Comparison of ENCODE assay signal across 9 cellular contexts in the genomic region with DNA sequence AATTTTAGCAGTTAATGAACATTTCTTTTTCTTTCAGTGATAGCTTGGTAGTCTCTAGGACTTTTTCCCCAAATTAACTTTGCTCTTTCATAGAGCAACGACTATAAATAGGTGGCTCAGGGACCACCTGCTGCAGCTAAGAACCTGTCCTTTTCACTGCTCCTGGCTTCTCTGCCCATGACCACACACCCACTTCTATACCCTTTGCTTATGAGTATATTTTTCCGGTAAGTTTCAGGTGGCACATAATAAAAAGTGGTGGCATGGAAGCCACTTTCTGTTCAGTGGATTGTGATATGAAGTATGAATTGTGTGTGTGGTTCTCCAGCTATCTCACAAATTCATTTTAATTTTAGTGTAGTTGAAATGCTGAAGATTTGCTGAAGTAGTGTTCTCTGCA. TPM values are rescaled to one million over a fixed set of nuclear protein-coding genes. Genes with fewer than 3 reads are reported as not detected.
DNase-seq lines count a peak whose midpoint lies in the region; ATAC-seq and TF ChIP-seq lines count a peak whose summit lies in the region.
"Had no signal": no experiment of that assay in that cellular context is flagged by ENCODE, and none has a peak within 500 bp of the region (broad histone marks: within the 10 kb centered on the region; RNA-seq: fewer than 3 reads in every experiment).

No MANE protein-coding gene starts in this region.

- no peaks in the 10 kb centered on the region for H3K36me3 ChIP-seq in Caco-2 (ENCODE audit: control insufficient read depth, insufficient read depth, low read length)
- peaks cover 35% of the 10 kb centered on the region for H3K36me3 ChIP-seq in neuron (ENCODE audit: insufficient read depth, low read length)

- CTCF ChIA-PET in Caco-2 (lab: Charles Lee) = no interaction called here

- POLR2A ChIA-PET in Caco-2 (lab: Charles Lee) = no interaction called here

- peak overlapping the region; percentile 96 for H3K4me3 Mint-ChIP-seq in Caco-2 (ENCODE audit: unreplicated experiment)
- H3K4me3 Mint-ChIP-seq in central memory CD8-positive, alpha-beta T cell = peak overlapping the region; percentile 91

- H3K27ac Mint-ChIP-seq in Caco-2 (ENCODE audit: unreplicated experiment) = peak overlapping the region; percentile 100
- peak overlapping the region; percentile 98 for H3K27ac Mint-ChIP-seq in central memory CD8-positive, alpha-beta T cell (ENCODE audit: low read depth)

- H3K9me3 ChIP-seq in Caco-2 (no peaks in the 10 kb centered on the region), neuron (ENCODE audit: low read length) (no peaks in the 10 kb centered on the region)

- H3K4me1 Mint-ChIP-seq in Caco-2 (ENCODE audit: low read depth, unreplicated experiment) = peaks cover 9% of the 10 kb centered on the region
- peaks cover 18% of the 10 kb centered on the region for H3K4me1 Mint-ChIP-seq in central memory CD8-positive, alpha-beta T cell

- H3K36me3 Mint-ChIP-seq in Caco-2 (ENCODE audit: insufficient read depth, unreplicated experiment) = peaks cover 37% of the 10 kb centered on the region
- H3K36me3 Mint-ChIP-seq in central memory CD8-positive, alpha-beta T cell (ENCODE audit: insufficient read depth) = peaks cover 36% of the 10 kb centered on the region

- DNase-seq in Caco-2 = no peak
- DNase-seq in LNCaP clone FGC (ENCODE audit: low read depth) = no peak
- DNase-seq in central memory CD8-positive, alpha-beta T cell (ENCODE audit: low spot score in 2 of 2) = no peak
- no peak for DNase-seq in NCI-H510A treated with DMSO at 0.1 percent for 48 hours (lab: John Stamatoyannopoulos, UW)
- DNase-seq in hepatic stellate cell (ENCODE audit: low spot score) = no peak
- DNase-seq: NCI-H524 had no signal

- H3K27me3 ChIP-seq in Caco-2 (replicated peaks; ENCODE audit: control insufficient read depth, insufficient read depth, low read length) (no peaks in the 10 kb centered on the region; the same call in 1 of the 2 replicates), neuron (ENCODE audit: insufficient read depth, low read length) (no peaks in the 10 kb centered on the region)

- no peak for ATAC-seq in central memory CD8-positive, alpha-beta T cell (replicated peaks; ENCODE audit: extremely low read depth, poor library complexity, severe bottlenecking)
- ATAC-seq in GM18505 (IDR thresholded peaks at IDR 0.05; ENCODE audit: unreplicated experiment) = no peak
- ATAC-seq in HG02840 (IDR thresholded peaks at IDR 0.05; ENCODE audit: low FRiP score, unreplicated experiment) = no peak

- no peak for TF ChIP-seq CTCF in Caco-2 (IDR thresholded peaks at IDR 0.05; ENCODE audit: insufficient read depth in 1 of 2, low read depth in 1 of 2, low read length in 1 of 2, severe bottlenecking in 1 of 2, unreplicated experiment in 1 of 2)
- TF ChIP-seq CTCF in LNCaP clone FGC (IDR thresholded peaks at IDR 0.05; ENCODE audit: control insufficient read depth, extremely low read depth, insufficient read depth) = no peak

- TF ChIP-seq POLR2A in GM18505 (IDR thresholded peaks at IDR 0.05; ENCODE audit: borderline replicate concordance, extremely low read depth, insufficient read depth, insufficient read length) = no peak

- intact Hi-C loops in Caco-2 (cut with micrococcal nuclease; ENCODE audit: unreplicated experiment) = loop anchor here (1.0 to 5.0 kb wide), 2 partner anchors 75 to 156 kb away; no protein-coding TSS in a partner anchor

- H3K27me3 Mint-ChIP-seq in Caco-2 (ENCODE audit: insufficient read depth, unreplicated experiment) = no peaks in the 10 kb centered on the region
- peaks cover 18% of the 10 kb centered on the region for H3K27me3 Mint-ChIP-seq in central memory CD8-positive, alpha-beta T cell

- no peaks in the 10 kb centered on the region for H3K4me1 ChIP-seq in Caco-2
- peaks cover 27% of the 10 kb centered on the region for H3K4me1 ChIP-seq in neuron (ENCODE audit: insufficient read depth, low read length)

- BruUV-seq in Caco-2 (replicated peaks; lab: Mats Ljungman, UMichigan) = no TSS peak

- H3K4me3 ChIP-seq in Caco-2 (ENCODE audit: low read depth, low read length) (peak overlapping the region; percentile 85), LNCaP clone FGC (ENCODE audit: low read depth, low read length) (peak overlapping the region; percentile 75), neuron (ENCODE audit: low read length) (peak overlapping the region; percentile 78)

- no peak overlapping the region for H2AFZ ChIP-seq in neuron (ENCODE audit: low read depth, low read length)

- H3K9me3 Mint-ChIP-seq in Caco-2 (ENCODE audit: unreplicated experiment) = no peaks in the 10 kb centered on the region
- H3K9me3 Mint-ChIP-seq in central memory CD8-positive, alpha-beta T cell = no peaks in the 10 kb centered on the region

RNA-seq across cellular contexts. Expression of a gene that starts 1.2 kb away (rescaled TPM):
- 13.7 and 14.6 TPM in 2 replicates for total RNA-seq in Caco-2 (2022)

RNA-seq across cellular contexts. Expression of a gene that starts 36.7 kb away (rescaled TPM):
- 0.23 and 0.56 TPM in 2 replicates for total RNA-seq in Caco-2 (2022)
